In genomic region chr5:88660326-88660946, GRCh38 we compare ENCODE assay signal across 1 cellular context.
TF ChIP-seq lines count a peak whose summit lies in the region.

No MANE protein-coding gene starts in this region.

TF ChIP-seq in GM12878, 131 proteins besides CTCF, POLR2A, EP300 and RAD21 (continued from another document):
- TF ChIP-seq, protein P1, sequence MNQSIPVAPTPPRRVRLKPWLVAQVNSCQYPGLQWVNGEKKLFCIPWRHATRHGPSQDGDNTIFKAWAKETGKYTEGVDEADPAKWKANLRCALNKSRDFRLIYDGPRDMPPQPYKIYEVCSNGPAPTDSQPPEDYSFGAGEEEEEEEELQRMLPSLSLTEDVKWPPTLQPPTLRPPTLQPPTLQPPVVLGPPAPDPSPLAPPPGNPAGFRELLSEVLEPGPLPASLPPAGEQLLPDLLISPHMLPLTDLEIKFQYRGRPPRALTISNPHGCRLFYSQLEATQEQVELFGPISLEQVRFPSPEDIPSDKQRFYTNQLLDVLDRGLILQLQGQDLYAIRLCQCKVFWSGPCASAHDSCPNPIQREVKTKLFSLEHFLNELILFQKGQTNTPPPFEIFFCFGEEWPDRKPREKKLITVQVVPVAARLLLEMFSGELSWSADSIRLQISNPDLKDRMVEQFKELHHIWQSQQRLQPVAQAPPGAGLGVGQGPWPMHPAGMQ (IDR thresholded peaks at IDR 0.05; ENCODE audit: borderline replicate concordance), result no peak
